In the genomic region with DNA sequence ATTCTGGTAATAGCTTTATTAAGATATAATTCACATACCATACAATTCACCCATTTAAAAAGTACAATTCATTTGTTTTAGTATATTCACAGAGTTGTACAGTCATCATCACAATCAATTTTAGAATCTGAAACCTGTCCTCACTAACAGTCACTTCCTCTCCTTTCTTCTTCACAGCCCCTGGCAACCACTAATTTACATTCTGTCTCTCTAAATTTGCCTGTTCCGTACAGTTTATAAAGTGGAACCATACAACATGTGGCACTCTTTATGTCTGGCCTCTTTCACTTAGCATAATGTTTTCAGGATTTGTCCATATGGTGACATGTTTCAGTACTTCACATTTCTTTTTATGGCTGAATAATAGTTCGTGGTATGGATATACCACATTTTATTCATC, we compare ENCODE assay signal across 1 cellular context.
TF ChIP-seq lines count a peak whose summit lies in the region.

No MANE protein-coding gene starts in this region.

TF ChIP-seq in GM23338, 12 proteins besides CTCF, POLR2A, EP300 and RAD21 (continued from another document):
- TF ChIP-seq, protein P1, sequence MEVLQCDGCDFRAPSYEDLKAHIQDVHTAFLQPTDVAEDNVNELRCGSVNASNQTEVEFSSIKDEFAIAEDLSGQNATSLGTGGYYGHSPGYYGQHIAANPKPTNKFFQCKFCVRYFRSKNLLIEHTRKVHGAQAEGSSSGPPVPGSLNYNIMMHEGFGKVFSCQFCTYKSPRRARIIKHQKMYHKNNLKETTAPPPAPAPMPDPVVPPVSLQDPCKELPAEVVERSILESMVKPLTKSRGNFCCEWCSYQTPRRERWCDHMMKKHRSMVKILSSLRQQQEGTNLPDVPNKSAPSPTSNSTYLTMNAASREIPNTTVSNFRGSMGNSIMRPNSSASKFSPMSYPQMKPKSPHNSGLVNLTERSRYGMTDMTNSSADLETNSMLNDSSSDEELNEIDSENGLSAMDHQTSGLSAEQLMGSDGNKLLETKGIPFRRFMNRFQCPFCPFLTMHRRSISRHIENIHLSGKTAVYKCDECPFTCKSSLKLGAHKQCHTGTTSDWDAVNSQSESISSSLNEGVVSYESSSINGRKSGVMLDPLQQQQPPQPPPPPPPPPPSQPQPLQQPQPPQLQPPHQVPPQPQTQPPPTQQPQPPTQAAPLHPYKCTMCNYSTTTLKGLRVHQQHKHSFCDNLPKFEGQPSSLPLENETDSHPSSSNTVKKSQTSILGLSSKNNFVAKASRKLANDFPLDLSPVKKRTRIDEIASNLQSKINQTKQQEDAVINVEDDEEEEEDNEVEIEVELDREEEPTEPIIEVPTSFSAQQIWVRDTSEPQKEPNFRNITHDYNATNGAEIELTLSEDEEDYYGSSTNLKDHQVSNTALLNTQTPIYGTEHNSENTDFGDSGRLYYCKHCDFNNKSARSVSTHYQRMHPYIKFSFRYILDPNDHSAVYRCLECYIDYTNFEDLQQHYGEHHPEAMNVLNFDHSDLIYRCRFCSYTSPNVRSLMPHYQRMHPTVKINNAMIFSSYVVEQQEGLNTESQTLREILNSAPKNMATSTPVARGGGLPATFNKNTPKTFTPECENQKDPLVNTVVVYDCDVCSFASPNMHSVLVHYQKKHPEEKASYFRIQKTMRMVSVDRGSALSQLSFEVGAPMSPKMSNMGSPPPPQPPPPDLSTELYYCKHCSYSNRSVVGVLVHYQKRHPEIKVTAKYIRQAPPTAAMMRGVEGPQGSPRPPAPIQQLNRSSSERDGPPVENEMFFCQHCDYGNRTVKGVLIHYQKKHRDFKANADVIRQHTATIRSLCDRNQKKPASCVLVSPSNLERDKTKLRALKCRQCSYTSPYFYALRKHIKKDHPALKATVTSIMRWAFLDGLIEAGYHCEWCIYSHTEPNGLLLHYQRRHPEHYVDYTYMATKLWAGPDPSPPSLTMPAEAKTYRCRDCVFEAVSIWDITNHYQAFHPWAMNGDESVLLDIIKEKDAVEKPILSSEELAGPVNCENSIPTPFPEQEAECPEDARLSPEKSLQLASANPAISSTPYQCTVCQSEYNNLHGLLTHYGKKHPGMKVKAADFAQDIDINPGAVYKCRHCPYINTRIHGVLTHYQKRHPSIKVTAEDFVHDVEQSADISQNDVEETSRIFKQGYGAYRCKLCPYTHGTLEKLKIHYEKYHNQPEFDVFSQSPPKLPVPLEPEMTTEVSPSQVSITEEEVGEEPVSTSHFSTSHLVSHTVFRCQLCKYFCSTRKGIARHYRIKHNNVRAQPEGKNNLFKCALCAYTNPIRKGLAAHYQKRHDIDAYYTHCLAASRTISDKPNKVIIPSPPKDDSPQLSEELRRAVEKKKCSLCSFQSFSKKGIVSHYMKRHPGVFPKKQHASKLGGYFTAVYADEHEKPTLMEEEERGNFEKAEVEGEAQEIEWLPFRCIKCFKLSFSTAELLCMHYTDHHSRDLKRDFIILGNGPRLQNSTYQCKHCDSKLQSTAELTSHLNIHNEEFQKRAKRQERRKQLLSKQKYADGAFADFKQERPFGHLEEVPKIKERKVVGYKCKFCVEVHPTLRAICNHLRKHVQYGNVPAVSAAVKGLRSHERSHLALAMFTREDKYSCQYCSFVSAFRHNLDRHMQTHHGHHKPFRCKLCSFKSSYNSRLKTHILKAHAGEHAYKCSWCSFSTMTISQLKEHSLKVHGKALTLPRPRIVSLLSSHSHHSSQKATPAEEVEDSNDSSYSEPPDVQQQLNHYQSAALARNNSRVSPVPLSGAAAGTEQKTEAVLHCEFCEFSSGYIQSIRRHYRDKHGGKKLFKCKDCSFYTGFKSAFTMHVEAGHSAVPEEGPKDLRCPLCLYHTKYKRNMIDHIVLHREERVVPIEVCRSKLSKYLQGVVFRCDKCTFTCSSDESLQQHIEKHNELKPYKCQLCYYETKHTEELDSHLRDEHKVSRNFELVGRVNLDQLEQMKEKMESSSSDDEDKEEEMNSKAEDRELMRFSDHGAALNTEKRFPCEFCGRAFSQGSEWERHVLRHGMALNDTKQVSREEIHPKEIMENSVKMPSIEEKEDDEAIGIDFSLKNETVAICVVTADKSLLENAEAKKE (CRISPR knock-in tag; IDR thresholded peaks at IDR 0.05) = no peak
- TF ChIP-seq JUNB (IDR thresholded peaks at IDR 0.05; ENCODE audit: unreplicated experiment) (no peak), NANOG (IDR thresholded peaks at IDR 0.05; ENCODE audit: borderline replicate concordance) (no peak), ZNF331 (CRISPR knock-in tag; IDR thresholded peaks at IDR 0.05; ENCODE audit: low read depth) (no peak), ZNF114 (CRISPR knock-in tag; IDR thresholded peaks at IDR 0.05) (no peak), POLR2AphosphoS5 (IDR thresholded peaks at IDR 0.05; ENCODE audit: low read depth) (no peak), CREB1 (CRISPR knock-in tag; IDR thresholded peaks at IDR 0.05; ENCODE audit: low read depth) (no peak), EZH2phosphoT487 (IDR thresholded peaks at IDR 0.05; ENCODE audit: unreplicated experiment) (no peak), STAT1 (IDR thresholded peaks at IDR 0.05; ENCODE audit: unreplicated experiment) (no peak)
- TF ChIP-seq, protein P2, sequence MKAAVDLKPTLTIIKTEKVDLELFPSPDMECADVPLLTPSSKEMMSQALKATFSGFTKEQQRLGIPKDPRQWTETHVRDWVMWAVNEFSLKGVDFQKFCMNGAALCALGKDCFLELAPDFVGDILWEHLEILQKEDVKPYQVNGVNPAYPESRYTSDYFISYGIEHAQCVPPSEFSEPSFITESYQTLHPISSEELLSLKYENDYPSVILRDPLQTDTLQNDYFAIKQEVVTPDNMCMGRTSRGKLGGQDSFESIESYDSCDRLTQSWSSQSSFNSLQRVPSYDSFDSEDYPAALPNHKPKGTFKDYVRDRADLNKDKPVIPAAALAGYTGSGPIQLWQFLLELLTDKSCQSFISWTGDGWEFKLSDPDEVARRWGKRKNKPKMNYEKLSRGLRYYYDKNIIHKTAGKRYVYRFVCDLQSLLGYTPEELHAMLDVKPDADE (IDR thresholded peaks at IDR 0.05) = no peak
- TF ChIP-seq, protein P3, sequence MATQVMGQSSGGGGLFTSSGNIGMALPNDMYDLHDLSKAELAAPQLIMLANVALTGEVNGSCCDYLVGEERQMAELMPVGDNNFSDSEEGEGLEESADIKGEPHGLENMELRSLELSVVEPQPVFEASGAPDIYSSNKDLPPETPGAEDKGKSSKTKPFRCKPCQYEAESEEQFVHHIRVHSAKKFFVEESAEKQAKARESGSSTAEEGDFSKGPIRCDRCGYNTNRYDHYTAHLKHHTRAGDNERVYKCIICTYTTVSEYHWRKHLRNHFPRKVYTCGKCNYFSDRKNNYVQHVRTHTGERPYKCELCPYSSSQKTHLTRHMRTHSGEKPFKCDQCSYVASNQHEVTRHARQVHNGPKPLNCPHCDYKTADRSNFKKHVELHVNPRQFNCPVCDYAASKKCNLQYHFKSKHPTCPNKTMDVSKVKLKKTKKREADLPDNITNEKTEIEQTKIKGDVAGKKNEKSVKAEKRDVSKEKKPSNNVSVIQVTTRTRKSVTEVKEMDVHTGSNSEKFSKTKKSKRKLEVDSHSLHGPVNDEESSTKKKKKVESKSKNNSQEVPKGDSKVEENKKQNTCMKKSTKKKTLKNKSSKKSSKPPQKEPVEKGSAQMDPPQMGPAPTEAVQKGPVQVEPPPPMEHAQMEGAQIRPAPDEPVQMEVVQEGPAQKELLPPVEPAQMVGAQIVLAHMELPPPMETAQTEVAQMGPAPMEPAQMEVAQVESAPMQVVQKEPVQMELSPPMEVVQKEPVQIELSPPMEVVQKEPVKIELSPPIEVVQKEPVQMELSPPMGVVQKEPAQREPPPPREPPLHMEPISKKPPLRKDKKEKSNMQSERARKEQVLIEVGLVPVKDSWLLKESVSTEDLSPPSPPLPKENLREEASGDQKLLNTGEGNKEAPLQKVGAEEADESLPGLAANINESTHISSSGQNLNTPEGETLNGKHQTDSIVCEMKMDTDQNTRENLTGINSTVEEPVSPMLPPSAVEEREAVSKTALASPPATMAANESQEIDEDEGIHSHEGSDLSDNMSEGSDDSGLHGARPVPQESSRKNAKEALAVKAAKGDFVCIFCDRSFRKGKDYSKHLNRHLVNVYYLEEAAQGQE (IDR thresholded peaks at IDR 0.05; ENCODE audit: unreplicated experiment) = no peak
